ENCODE assay signal across 17 cellular contexts in genomic region chr13:25440081-25440480, GRCh38.
"Had no signal": no experiment of that assay in that cellular context is flagged by ENCODE, and none has a peak within 500 bp of the region (broad histone marks: within the 10 kb centered on the region; RNA-seq: fewer than 3 reads in every experiment).

No MANE protein-coding gene starts in this region.

- ATAC-seq: activated CD4-positive, alpha-beta T cell treated with anti-CD3 and anti-CD28 coated beads for 36 hours; activated CD8-positive, alpha-beta T cell treated with anti-CD3 and anti-CD28 coated beads for 36 hours; body of pancreas; esophagus mucosa; mucosa of descending colon; naive thymus-derived CD8-positive, alpha-beta T cell; stimulated activated memory B cell treated with anti-CD40 and anti-IgM and Interleukin-4, amounts not matched to agents 10 μg/mL and 1 μg/mL and 100 μg/mL, for 72 hours had no signal

- DNase-seq: activated CD4-positive, alpha-beta T cell treated with anti-CD3 and anti-CD28 coated beads for 36 hours; activated CD8-positive, alpha-beta T cell treated with anti-CD3 and anti-CD28 coated beads for 36 hours; activated effector memory CD4-positive, alpha-beta T cell treated with anti-CD3 and anti-CD28 coated beads, Interleukin-2, amount 50 U/mL, for 16 hours; activated T-cell treated with anti-CD3 and anti-CD28 coated beads, Interleukin-2, amount 50 U/mL, for 48 hours; amniotic stem cell; body of pancreas; caudate nucleus; colonic mucosa; hippocampal formation; left ventricle myocardium inferior; mucosa of descending colon; naive thymus-derived CD8-positive, alpha-beta T cell; stimulated activated CD4-positive, alpha-beta T cell treated with anti-CD3 and anti-CD28 coated beads, Interleukin-12 subunit alpha, Interleukin-12 subunit beta, amount 100 ng/mL, for 4 hours; T-helper 9 cell; thyroid gland had no signal
